Comparison of ENCODE assay signal across 13 cellular contexts in the genomic region with DNA sequence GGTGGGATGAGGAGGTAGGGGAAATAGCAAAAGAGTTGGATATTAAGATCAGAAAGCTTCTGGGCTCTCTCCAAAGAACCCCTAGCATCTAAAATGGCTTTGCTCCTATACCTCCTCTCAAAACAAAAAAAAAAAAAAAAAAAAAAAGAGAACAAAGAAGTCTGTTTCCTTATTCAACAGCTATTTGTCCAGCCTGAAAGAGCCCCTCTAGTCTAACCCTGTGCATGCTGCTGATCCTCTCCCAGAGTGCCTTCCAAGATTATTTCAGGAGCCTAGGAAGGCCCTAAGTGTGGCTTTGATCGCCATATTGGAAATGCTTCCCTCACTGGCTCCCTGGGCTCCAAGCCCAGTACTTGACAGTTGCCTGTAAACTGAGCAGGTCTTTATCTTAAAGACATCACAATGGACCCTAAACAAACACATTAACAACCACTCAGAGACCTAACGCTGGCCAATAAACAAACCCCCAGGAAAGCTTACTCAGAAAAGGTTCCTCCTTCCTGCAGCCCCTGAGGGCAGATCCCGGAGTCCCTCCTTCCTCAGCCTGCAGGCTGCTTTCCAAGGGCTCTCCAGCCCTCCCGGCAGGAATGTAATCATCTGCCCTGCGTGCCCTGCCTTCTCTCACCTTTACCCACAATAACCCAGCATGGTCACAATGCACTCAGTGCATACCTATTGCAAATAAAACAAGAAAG. TPM values are rescaled to one million over a fixed set of nuclear protein-coding genes. Genes with fewer than 3 reads are reported as not detected.
DNase-seq lines count a peak whose midpoint lies in the region; ATAC-seq and TF ChIP-seq lines count a peak whose summit lies in the region.
"Had no signal": no experiment of that assay in that cellular context is flagged by ENCODE, and none has a peak within 500 bp of the region (broad histone marks: within the 10 kb centered on the region; RNA-seq: fewer than 3 reads in every experiment).

No MANE protein-coding gene starts in this region.

- no peak overlapping the region for H3K27ac Mint-ChIP-seq in WTC11
- peak overlapping the region; percentile 34 for H3K27ac Mint-ChIP-seq in neural progenitor cell
- H3K27ac Mint-ChIP-seq: activated CD4-positive, alpha-beta T cell treated with anti-CD3 and anti-CD28 coated beads, Interleukin-2, amount 10 ng/mL, durations not matched to agents 7 days and 5 days had no signal

- peak overlapping the region; percentile 75 for H3K4me2 ChIP-seq in neural progenitor cell
- H3K4me2 ChIP-seq: A549 had no signal

- TF ChIP-seq CTCF in WTC11 (IDR thresholded peaks at IDR 0.05) = no peak
- no peak for TF ChIP-seq CTCF in neural progenitor cell (IDR thresholded peaks at IDR 0.05)

- H3K4me1 ChIP-seq in neural progenitor cell = peaks cover 58% of the 10 kb centered on the region
- H3K4me1 ChIP-seq: A549 had no signal

- peak overlapping the region; percentile 96 for H2AFZ ChIP-seq in neural progenitor cell (replicated peaks)

- H4K20me1 ChIP-seq in neural progenitor cell (ENCODE audit: low read depth) = no peaks in the 10 kb centered on the region

- no peaks in the 10 kb centered on the region for H3K36me3 ChIP-seq in neural progenitor cell

- peak; percentile 95 for ATAC-seq in WTC11
- no peak for ATAC-seq in HG03442 (IDR thresholded peaks at IDR 0.05; ENCODE audit: unreplicated experiment)

- peak overlapping the region; percentile 14 for H3K4me3 ChIP-seq in neural progenitor cell
- H3K4me3 ChIP-seq: A549 had no signal

- DNase-seq in NCI-H1092 treated with DMSO at 0.1 percent for 48 hours (lab: John Stamatoyannopoulos, UW) = peak; percentile 21
- DNase-seq in NCI-H1092 (lab: John Stamatoyannopoulos, UW) = no peak
- DNase-seq in NCI-H187 (lab: John Stamatoyannopoulos, UW) = peak; percentile 48 to 63
- DNase-seq in WTC11 (ENCODE audit: low spot score) = peak; percentile 81
- peak; percentile 60 for DNase-seq in neural progenitor cell (ENCODE audit: low spot score)
- no peak for DNase-seq in posterior vena cava (ENCODE audit: low spot score)
- no peak for DNase-seq in activated naive CD4-positive, alpha-beta T cell (lab: John Stamatoyannopoulos, UW)
- DNase-seq: activated CD4-positive, alpha-beta T cell treated with anti-CD3 and anti-CD28 coated beads, Interleukin-2, amount 10 ng/mL, durations not matched to agents 7 days and 5 days; foreskin melanocyte; HCEC 1CT; mesenchymal stem cell had no signal

- peaks cover 48% of the 10 kb centered on the region for H3F3A ChIP-seq in neural progenitor cell (ENCODE audit: low read depth)

- H3K4me1 Mint-ChIP-seq in WTC11 (peaks cover 21% of the 10 kb centered on the region), neural progenitor cell (peaks cover 55% of the 10 kb centered on the region)
- H3K4me1 Mint-ChIP-seq: activated CD4-positive, alpha-beta T cell treated with anti-CD3 and anti-CD28 coated beads, Interleukin-2, amount 10 ng/mL, durations not matched to agents 7 days and 5 days had no signal

- H3K9me3 Mint-ChIP-seq in WTC11 (no peaks in the 10 kb centered on the region), neural progenitor cell (no peaks in the 10 kb centered on the region)
- H3K9me3 Mint-ChIP-seq: activated CD4-positive, alpha-beta T cell treated with anti-CD3 and anti-CD28 coated beads, Interleukin-2, amount 10 ng/mL, durations not matched to agents 7 days and 5 days had no signal

- no peak overlapping the region for H3K9ac ChIP-seq in neural progenitor cell

- intact Hi-C loops in posterior vena cava (cut with DNase I) = no loop called here

- no peaks in the 10 kb centered on the region for H3K79me2 ChIP-seq in neural progenitor cell (ENCODE audit: low read depth)

- CTCF ChIA-PET in WTC11 (lab: Charles Lee) = interaction anchor here (0.9 to 2.8 kb wide), 8 partner anchors 10 to 80 kb away, joined by 3 to 12 read pairs (median 6); a partner anchor contains a TSS

- no peaks in the 10 kb centered on the region for H3K9me3 ChIP-seq in neural progenitor cell (ENCODE audit: low read depth)
- H3K9me3 ChIP-seq: A549 had no signal

- H3K4me3 Mint-ChIP-seq in WTC11 (no peak overlapping the region), neural progenitor cell (peak overlapping the region; percentile 3)
- H3K4me3 Mint-ChIP-seq: activated CD4-positive, alpha-beta T cell treated with anti-CD3 and anti-CD28 coated beads, Interleukin-2, amount 10 ng/mL, durations not matched to agents 7 days and 5 days had no signal

- peaks cover 87% of the 10 kb centered on the region for H3K27me3 ChIP-seq in neural progenitor cell

- H3K36me3 Mint-ChIP-seq in WTC11 = no peaks in the 10 kb centered on the region
- H3K36me3 Mint-ChIP-seq in neural progenitor cell = no peaks in the 10 kb centered on the region

- H3K27ac ChIP-seq in neural progenitor cell = peak overlapping the region; percentile 41
- H3K27ac ChIP-seq: A549 had no signal

- peaks cover 100% of the 10 kb centered on the region for H3K27me3 Mint-ChIP-seq in WTC11 (ENCODE audit: low read depth)
- H3K27me3 Mint-ChIP-seq in neural progenitor cell (ENCODE audit: insufficient read depth, low read depth) = no peaks in the 10 kb centered on the region

- POLR2A ChIA-PET in WTC11 (lab: Charles Lee) = interaction anchor here (0.6 to 0.7 kb wide), 3 partner anchors 77 to 768 kb away, joined by 3 to 5 read pairs (median 3); no protein-coding TSS in a partner anchor

TF ChIP-seq in WTC11, 78 proteins besides CTCF, POLR2A, EP300 and RAD21 (continues in another document):
- TF ChIP-seq, protein P1, sequence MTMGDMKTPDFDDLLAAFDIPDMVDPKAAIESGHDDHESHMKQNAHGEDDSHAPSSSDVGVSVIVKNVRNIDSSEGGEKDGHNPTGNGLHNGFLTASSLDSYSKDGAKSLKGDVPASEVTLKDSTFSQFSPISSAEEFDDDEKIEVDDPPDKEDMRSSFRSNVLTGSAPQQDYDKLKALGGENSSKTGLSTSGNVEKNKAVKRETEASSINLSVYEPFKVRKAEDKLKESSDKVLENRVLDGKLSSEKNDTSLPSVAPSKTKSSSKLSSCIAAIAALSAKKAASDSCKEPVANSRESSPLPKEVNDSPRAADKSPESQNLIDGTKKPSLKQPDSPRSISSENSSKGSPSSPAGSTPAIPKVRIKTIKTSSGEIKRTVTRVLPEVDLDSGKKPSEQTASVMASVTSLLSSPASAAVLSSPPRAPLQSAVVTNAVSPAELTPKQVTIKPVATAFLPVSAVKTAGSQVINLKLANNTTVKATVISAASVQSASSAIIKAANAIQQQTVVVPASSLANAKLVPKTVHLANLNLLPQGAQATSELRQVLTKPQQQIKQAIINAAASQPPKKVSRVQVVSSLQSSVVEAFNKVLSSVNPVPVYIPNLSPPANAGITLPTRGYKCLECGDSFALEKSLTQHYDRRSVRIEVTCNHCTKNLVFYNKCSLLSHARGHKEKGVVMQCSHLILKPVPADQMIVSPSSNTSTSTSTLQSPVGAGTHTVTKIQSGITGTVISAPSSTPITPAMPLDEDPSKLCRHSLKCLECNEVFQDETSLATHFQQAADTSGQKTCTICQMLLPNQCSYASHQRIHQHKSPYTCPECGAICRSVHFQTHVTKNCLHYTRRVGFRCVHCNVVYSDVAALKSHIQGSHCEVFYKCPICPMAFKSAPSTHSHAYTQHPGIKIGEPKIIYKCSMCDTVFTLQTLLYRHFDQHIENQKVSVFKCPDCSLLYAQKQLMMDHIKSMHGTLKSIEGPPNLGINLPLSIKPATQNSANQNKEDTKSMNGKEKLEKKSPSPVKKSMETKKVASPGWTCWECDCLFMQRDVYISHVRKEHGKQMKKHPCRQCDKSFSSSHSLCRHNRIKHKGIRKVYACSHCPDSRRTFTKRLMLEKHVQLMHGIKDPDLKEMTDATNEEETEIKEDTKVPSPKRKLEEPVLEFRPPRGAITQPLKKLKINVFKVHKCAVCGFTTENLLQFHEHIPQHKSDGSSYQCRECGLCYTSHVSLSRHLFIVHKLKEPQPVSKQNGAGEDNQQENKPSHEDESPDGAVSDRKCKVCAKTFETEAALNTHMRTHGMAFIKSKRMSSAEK (CRISPR knock-in tag; IDR thresholded peaks at IDR 0.05; ENCODE audit: borderline replicate concordance) = no peak
- TF ChIP-seq ELF4 (CRISPR knock-in tag; IDR thresholded peaks at IDR 0.05; ENCODE audit: low read depth) = no peak
- TF ChIP-seq, protein P2, sequence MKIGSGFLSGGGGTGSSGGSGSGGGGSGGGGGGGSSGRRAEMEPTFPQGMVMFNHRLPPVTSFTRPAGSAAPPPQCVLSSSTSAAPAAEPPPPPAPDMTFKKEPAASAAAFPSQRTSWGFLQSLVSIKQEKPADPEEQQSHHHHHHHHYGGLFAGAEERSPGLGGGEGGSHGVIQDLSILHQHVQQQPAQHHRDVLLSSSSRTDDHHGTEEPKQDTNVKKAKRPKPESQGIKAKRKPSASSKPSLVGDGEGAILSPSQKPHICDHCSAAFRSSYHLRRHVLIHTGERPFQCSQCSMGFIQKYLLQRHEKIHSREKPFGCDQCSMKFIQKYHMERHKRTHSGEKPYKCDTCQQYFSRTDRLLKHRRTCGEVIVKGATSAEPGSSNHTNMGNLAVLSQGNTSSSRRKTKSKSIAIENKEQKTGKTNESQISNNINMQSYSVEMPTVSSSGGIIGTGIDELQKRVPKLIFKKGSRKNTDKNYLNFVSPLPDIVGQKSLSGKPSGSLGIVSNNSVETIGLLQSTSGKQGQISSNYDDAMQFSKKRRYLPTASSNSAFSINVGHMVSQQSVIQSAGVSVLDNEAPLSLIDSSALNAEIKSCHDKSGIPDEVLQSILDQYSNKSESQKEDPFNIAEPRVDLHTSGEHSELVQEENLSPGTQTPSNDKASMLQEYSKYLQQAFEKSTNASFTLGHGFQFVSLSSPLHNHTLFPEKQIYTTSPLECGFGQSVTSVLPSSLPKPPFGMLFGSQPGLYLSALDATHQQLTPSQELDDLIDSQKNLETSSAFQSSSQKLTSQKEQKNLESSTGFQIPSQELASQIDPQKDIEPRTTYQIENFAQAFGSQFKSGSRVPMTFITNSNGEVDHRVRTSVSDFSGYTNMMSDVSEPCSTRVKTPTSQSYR (CRISPR knock-in tag; IDR thresholded peaks at IDR 0.05) = 0 out of 2 replicates have a peak, but pooled peaks have one; percentile 31
- TF ChIP-seq CREB1 (CRISPR knock-in tag; IDR thresholded peaks at IDR 0.05) = 0 out of 2 replicates have a peak, but pooled peaks have one; percentile 56
- TF ChIP-seq, protein P3, sequence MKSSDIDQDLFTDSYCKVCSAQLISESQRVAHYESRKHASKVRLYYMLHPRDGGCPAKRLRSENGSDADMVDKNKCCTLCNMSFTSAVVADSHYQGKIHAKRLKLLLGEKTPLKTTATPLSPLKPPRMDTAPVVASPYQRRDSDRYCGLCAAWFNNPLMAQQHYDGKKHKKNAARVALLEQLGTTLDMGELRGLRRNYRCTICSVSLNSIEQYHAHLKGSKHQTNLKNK (CRISPR knock-in tag; IDR thresholded peaks at IDR 0.05) = peak; percentile 21; the same call in 1 of the 2 replicates

RNA-seq across cellular contexts. Expression of a gene that starts 17.4 kb away (rescaled TPM):
- total RNA-seq in WTC11 (2021) (18.2 to 24.3 TPM (median 20.9 TPM) in 3 replicates), neural progenitor cell (ENCODE audit: low replicate concordance) (69.1 and 330 TPM in 2 replicates), posterior vena cava (not detected)
- total RNA-seq: activated CD4-positive, alpha-beta T cell treated with anti-CD3 and anti-CD28 coated beads, Interleukin-2, amount 10 ng/mL, durations not matched to agents 7 days and 5 days had no signal

RNA-seq across cellular contexts. Expression of a gene that starts 58.2 kb away (rescaled TPM):
- total RNA-seq in WTC11 (2021) = 48.3 to 50.8 TPM (median 49.1 TPM) in 3 replicates
- 87.5 and 115 TPM in 2 replicates for total RNA-seq in neural progenitor cell (ENCODE audit: low replicate concordance)
- 10 to 100 TPM; 29.5 to 36.1 TPM for total RNA-seq in posterior vena cava

Comparison
In these comparisons a context has a peak if more than half of its experiments do, and no peak if none do; other contexts are left out.
1. DNase-seq: peak in NCI-H1092 treated with DMSO at 0.1 percent for 48 hours (single experiment), NCI-H187 (2 of 2), WTC11 (single experiment) and neural progenitor cell (single experiment); none in NCI-H1092 (single experiment), posterior vena cava (single experiment) and activated naive CD4-positive, alpha-beta T cell (0 of 4).
2. RNA of a gene that starts 17.4 kb away (total RNA-seq): 69.1 to 330 TPM in neural progenitor cell and 18.2 to 24.3 TPM in WTC11; not detected in posterior vena cava; every median in the first group is over 10 times any median in the second.